In the genomic region with DNA sequence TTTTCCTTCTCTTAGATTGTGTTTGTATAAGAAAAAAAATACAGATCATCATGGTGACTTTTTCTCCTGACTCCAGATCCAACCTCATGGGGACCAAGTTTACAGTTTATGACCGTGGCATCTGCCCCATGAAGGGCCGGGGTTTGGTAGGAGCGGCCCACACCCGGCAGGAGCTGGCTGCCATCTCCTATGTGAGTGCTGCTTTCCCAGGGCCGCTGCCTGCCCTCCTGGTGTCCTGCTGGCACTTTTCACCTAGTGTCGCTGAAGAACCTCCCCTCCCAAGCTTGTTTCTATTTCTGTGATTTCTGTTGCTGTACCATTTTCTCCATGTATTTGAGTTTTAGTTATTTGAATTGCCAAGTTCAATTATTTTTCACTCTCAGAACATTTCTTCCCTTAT, we compare ENCODE assay signal across 31 cellular contexts.
"Had no signal": no experiment of that assay in that cellular context is flagged by ENCODE, and none has a peak within 500 bp of the region (broad histone marks: within the 10 kb centered on the region; RNA-seq: fewer than 3 reads in every experiment).

No MANE protein-coding gene starts in this region.

- H3K27ac ChIP-seq: colonic mucosa, esophagus squamous epithelium, heart right ventricle, left ventricle myocardium inferior, neural progenitor cell, parathyroid adenoma, right lobe of liver, stomach, thoracic aorta, transverse colon, upper lobe of right lung, uterus had no signal

- H3K27ac Mint-ChIP-seq: dendritic cell treated with granulocyte-macrophage colony-stimulating factor and Interleukin-4, amounts not matched to agents 40 ng/mL and 50 ng/mL, for 4 days; endodermal cell; memory B cell; mesothelial cell of epicardium; natural killer cell treated with Interleukin-12 subunit alpha and Interleukin-12 subunit beta and Interleukin-15 and Interleukin-18, amount 100 ng/mL, for 72 hours; neural progenitor cell; progenitor cell of endocrine pancreas; stimulated activated effector memory CD8-positive, alpha-beta T cell treated with anti-CD3 and anti-CD28 coated beads, Interleukin-12 subunit alpha, Interleukin-12 subunit beta, amount 100 ng/mL, for 72 hours had no signal

- H3K79me2 ChIP-seq: parathyroid adenoma had no signal

- ATAC-seq: heart right ventricle; left colon; mucosa of descending colon; natural killer cell treated with Interleukin-12 subunit alpha and Interleukin-12 subunit beta and Interleukin-15 and Interleukin-18, amount 100 ng/mL, for 72 hours; right lobe of liver; stimulated activated effector memory CD8-positive, alpha-beta T cell treated with anti-CD3 and anti-CD28 coated beads, Interleukin-12 subunit alpha, Interleukin-12 subunit beta, amount 100 ng/mL, for 72 hours; upper lobe of right lung had no signal

- H3K36me3 ChIP-seq: colonic mucosa, uterus had no signal

- H3K4me1 ChIP-seq: colonic mucosa, esophagus squamous epithelium, neural progenitor cell, parathyroid adenoma, right lobe of liver, stomach, transverse colon, upper lobe of right lung, uterus had no signal

- H3K27me3 ChIP-seq: colonic mucosa, esophagus squamous epithelium, heart right ventricle, neural progenitor cell, right lobe of liver, stomach, transverse colon, upper lobe of right lung, uterus had no signal

- H3K4me1 Mint-ChIP-seq: endodermal cell; memory B cell; mesothelial cell of epicardium; neural progenitor cell; stimulated activated effector memory CD8-positive, alpha-beta T cell treated with anti-CD3 and anti-CD28 coated beads, Interleukin-12 subunit alpha, Interleukin-12 subunit beta, amount 100 ng/mL, for 72 hours had no signal

- H3K9ac ChIP-seq: neural progenitor cell, parathyroid adenoma had no signal

- H3K9me3 Mint-ChIP-seq: dendritic cell treated with granulocyte-macrophage colony-stimulating factor and Interleukin-4, amounts not matched to agents 40 ng/mL and 50 ng/mL, for 4 days; endodermal cell; memory B cell; mesothelial cell of epicardium; naive B cell; natural killer cell treated with Interleukin-12 subunit alpha and Interleukin-12 subunit beta and Interleukin-15 and Interleukin-18, amount 100 ng/mL, for 72 hours; neural progenitor cell; stimulated activated effector memory CD8-positive, alpha-beta T cell treated with anti-CD3 and anti-CD28 coated beads, Interleukin-12 subunit alpha, Interleukin-12 subunit beta, amount 100 ng/mL, for 72 hours had no signal

- H3K4me3 Mint-ChIP-seq: dendritic cell treated with granulocyte-macrophage colony-stimulating factor and Interleukin-4, amounts not matched to agents 40 ng/mL and 50 ng/mL, for 4 days; endodermal cell; memory B cell; mesothelial cell of epicardium; naive B cell; natural killer cell treated with Interleukin-12 subunit alpha and Interleukin-12 subunit beta and Interleukin-15 and Interleukin-18, amount 100 ng/mL, for 72 hours; neural progenitor cell; stimulated activated effector memory CD8-positive, alpha-beta T cell treated with anti-CD3 and anti-CD28 coated beads, Interleukin-12 subunit alpha, Interleukin-12 subunit beta, amount 100 ng/mL, for 72 hours had no signal

- H3K4me3 ChIP-seq: colonic mucosa, esophagus squamous epithelium, heart right ventricle, left ventricle myocardium inferior, lung, mucosa of descending colon, neural progenitor cell, right lobe of liver, smooth muscle cell, stomach, thoracic aorta, transverse colon, upper lobe of right lung, uterus had no signal

- H2AFZ ChIP-seq: neural progenitor cell, parathyroid adenoma had no signal

- H3K27me3 Mint-ChIP-seq: dendritic cell treated with granulocyte-macrophage colony-stimulating factor and Interleukin-4, amounts not matched to agents 40 ng/mL and 50 ng/mL, for 4 days; memory B cell; naive B cell; natural killer cell treated with Interleukin-12 subunit alpha and Interleukin-12 subunit beta and Interleukin-15 and Interleukin-18, amount 100 ng/mL, for 72 hours; progenitor cell of endocrine pancreas had no signal

- DNase-seq: colonic mucosa; effector CD8-positive, alpha-beta T cell; endodermal cell; esophagus squamous epithelium; foreskin melanocyte; glutamatergic neuron; heart right ventricle; hippocampal formation; left colon; left ventricle myocardium inferior; mucosa of descending colon; naive B cell; right lobe of liver; stimulated activated CD4-positive, alpha-beta T cell treated with anti-CD3 and anti-CD28 coated beads, Interleukin-2, amount 100 ng/mL, for 24 hours; stimulated activated CD4-positive, alpha-beta T cell treated with anti-CD3 and anti-CD28 coated beads, Interleukin-4, amount 100 ng/mL, for 24 hours; stimulated activated naive CD4-positive, alpha-beta T cell treated with Interleukin-2 at 50 U/mL for 16 hours; stomach; transverse colon; upper lobe of right lung; uterus had no signal

- H3K9me3 ChIP-seq: colonic mucosa, esophagus squamous epithelium, heart right ventricle, left ventricle myocardium inferior, mucosa of descending colon, right lobe of liver, stomach, thoracic aorta, transverse colon, upper lobe of right lung, uterus had no signal

- H3K4me2 ChIP-seq: neural progenitor cell, smooth muscle cell had no signal
